Comparison of ENCODE assay signal across 19 cellular contexts in the genomic region with DNA sequence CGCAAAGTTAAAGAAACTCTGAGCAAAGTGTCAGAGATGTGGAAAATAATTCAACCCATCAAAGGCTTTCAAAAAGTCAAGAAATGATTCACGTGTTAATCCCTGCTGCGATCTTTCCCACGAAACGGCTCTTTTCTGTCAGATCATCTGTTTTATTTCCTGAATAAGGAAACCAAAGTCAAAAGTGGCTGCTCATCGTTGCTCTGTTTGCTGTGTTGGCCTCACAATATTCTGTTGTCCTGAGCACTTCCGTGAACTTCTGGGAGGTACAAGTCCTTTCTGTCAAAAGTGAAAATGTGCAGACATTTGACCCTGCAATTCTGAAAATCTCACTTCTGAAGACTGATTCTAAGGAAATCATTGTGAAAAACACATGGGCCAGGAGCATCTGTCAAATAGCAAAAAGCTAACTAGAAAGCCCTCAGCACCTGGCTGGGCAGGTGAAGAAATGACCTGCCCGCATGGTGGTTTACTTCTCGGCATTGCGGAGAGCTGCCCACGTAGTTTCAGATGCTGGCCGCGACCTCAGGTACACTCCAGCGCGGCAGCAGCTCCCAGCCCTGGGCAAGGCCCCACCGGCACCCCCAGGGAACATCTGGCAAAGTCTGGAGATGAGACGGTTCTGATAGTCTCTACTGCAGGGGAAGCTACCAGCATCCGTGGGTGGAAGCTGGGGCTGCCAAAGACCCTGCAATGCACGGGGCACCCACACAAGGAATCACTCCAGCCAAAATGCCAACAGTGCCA. TPM values are rescaled to one million over a fixed set of nuclear protein-coding genes. Genes with fewer than 3 reads are reported as not detected.
DNase-seq lines count a peak whose midpoint lies in the region; ATAC-seq and TF ChIP-seq lines count a peak whose summit lies in the region.
"Had no signal": no experiment of that assay in that cellular context is flagged by ENCODE, and none has a peak within 500 bp of the region (broad histone marks: within the 10 kb centered on the region; RNA-seq: fewer than 3 reads in every experiment).

No MANE protein-coding gene starts in this region.

- CTCF ChIA-PET in T-cell (lab: Charles Lee) = no interaction called here

- H3K4me3 Mint-ChIP-seq in activated naive CD8-positive, alpha-beta T cell = peak overlapping the region; percentile 36
- no peak overlapping the region for H3K4me3 Mint-ChIP-seq in activated naive CD8-positive, alpha-beta T cell treated with anti-CD3 and anti-CD28 coated beads for 36 hours
- peak overlapping the region; percentile 37 to 68 (median 64) for H3K4me3 Mint-ChIP-seq in T-cell

- H3K9me3 ChIP-seq in stomach = no peaks in the 10 kb centered on the region
- H3K9me3 ChIP-seq: gastrocnemius medialis, MG63, ovary, sigmoid colon had no signal

- no peak overlapping the region for H3K27ac ChIP-seq in stomach
- H3K27ac ChIP-seq: gastrocnemius medialis, ovary, RWPE1, sigmoid colon had no signal

- WGBS in stomach, 5 donors = 77 to 85% (median 84%) methylated on average over 19 of the region's 19 CpGs

- no peaks in the 10 kb centered on the region for H3K27me3 Mint-ChIP-seq in activated naive CD8-positive, alpha-beta T cell
- H3K27me3 Mint-ChIP-seq in activated naive CD8-positive, alpha-beta T cell treated with anti-CD3 and anti-CD28 coated beads for 36 hours = no peaks in the 10 kb centered on the region
- peaks cover 3 to 6% of the 10 kb centered on the region in 2 donors for H3K27me3 Mint-ChIP-seq in T-cell

- peak overlapping the region; percentile 42 for H3K27ac Mint-ChIP-seq in activated naive CD8-positive, alpha-beta T cell
- H3K27ac Mint-ChIP-seq in activated naive CD8-positive, alpha-beta T cell treated with anti-CD3 and anti-CD28 coated beads for 36 hours = no peak overlapping the region
- H3K27ac Mint-ChIP-seq in T-cell = peak overlapping the region; percentile 48 to 58

- POLR2A ChIA-PET in T-cell (lab: Charles Lee) = no interaction called here

- H3K4me3 ChIP-seq in stomach = no peak overlapping the region
- H3K4me3 ChIP-seq: gastrocnemius medialis, MG63, ovary, sigmoid colon had no signal

- no peak for TF ChIP-seq EP300 in stomach (IDR thresholded peaks at IDR 0.05)

- peaks cover 11% of the 10 kb centered on the region for H3K4me1 Mint-ChIP-seq in activated naive CD8-positive, alpha-beta T cell (ENCODE audit: low read depth)
- H3K4me1 Mint-ChIP-seq in activated naive CD8-positive, alpha-beta T cell treated with anti-CD3 and anti-CD28 coated beads for 36 hours = peaks cover 5% of the 10 kb centered on the region
- peaks cover 8 to 22% (median 17%) of the 10 kb centered on the region in 3 donors for H3K4me1 Mint-ChIP-seq in T-cell

- no peak for ATAC-seq in T-cell (replicated peaks in 1 of 4)
- ATAC-seq in GM18867 (IDR thresholded peaks at IDR 0.05; ENCODE audit: unreplicated experiment) = no peak
- ATAC-seq: gastrocnemius medialis had no signal

- no peaks in the 10 kb centered on the region for H3K36me3 ChIP-seq in stomach
- H3K36me3 ChIP-seq: gastrocnemius medialis, MG63, ovary, sigmoid colon had no signal

- no peaks in the 10 kb centered on the region for H3K36me3 Mint-ChIP-seq in activated naive CD8-positive, alpha-beta T cell
- H3K36me3 Mint-ChIP-seq in activated naive CD8-positive, alpha-beta T cell treated with anti-CD3 and anti-CD28 coated beads for 36 hours = no peaks in the 10 kb centered on the region
- no peaks in the 10 kb centered on the region for H3K36me3 Mint-ChIP-seq in T-cell

- no peaks in the 10 kb centered on the region for H3K4me1 ChIP-seq in stomach
- H3K4me1 ChIP-seq: gastrocnemius medialis, sigmoid colon had no signal

- TF ChIP-seq CTCF in stomach (IDR thresholded peaks at IDR 0.05) = no peak

- TF ChIP-seq POLR2A in stomach (IDR thresholded peaks at IDR 0.05) = no peak

- no peak for DNase-seq in activated naive CD8-positive, alpha-beta T cell treated with anti-CD3 and anti-CD28 coated beads for 36 hours
- DNase-seq in T-cell (peak in 1 of 34 experiments; percentile 3), iPS-NIHi11 (ENCODE audit: low spot score) (peak; percentile 2), stomach (peak; percentile 17), OCI-M2 (lab: John Stamatoyannopoulos, UW; ENCODE audit: unreplicated experiment) (no peak), kidney glomerular epithelial cell (lab: John Stamatoyannopoulos, UW) (no peak)
- DNase-seq: COR-L47; EL; GOT3; MG63; NCI-H1930; NCI-H510A; stimulated activated CD4-positive, alpha-beta T cell treated with anti-CD3 and anti-CD28 coated beads, Interleukin-1b, Interleukin-23, amount 100 ng/mL, for 48 hours had no signal

- no peaks in the 10 kb centered on the region for H3K9me3 Mint-ChIP-seq in activated naive CD8-positive, alpha-beta T cell (ENCODE audit: low read depth)
- no peaks in the 10 kb centered on the region for H3K9me3 Mint-ChIP-seq in activated naive CD8-positive, alpha-beta T cell treated with anti-CD3 and anti-CD28 coated beads for 36 hours
- H3K9me3 Mint-ChIP-seq in T-cell = no peaks in the 10 kb centered on the region

- intact Hi-C loops in stomach (cut with DNase I; ENCODE audit: low total_unique reads) = no loop called here

- peaks cover 0 to 16% (median 4%) of the 10 kb centered on the region in 3 donors for H3K27me3 ChIP-seq in stomach
- H3K27me3 ChIP-seq: gastrocnemius medialis, MG63, ovary, sigmoid colon had no signal

RNA-seq across cellular contexts. Expression of a gene that starts 31.9 kb away (rescaled TPM):
- 1 to 10 TPM in 1 of 2 experiments, under 1 TPM in 1; 0.64 to 1.3 TPM for total RNA-seq in activated naive CD8-positive, alpha-beta T cell treated with anti-CD3 and anti-CD28 coated beads for 36 hours
- 1 to 10 TPM; 1.3 to 2.6 (median 1.8) TPM for total RNA-seq in T-cell
- 100 to 1,000 TPM in 1 of 5 donors, 10 to 100 TPM in 4; 11.7 to 117 (median 28.8) TPM for total RNA-seq in stomach
- polyA plus RNA-seq in stomach = 10 to 100 TPM in 2 of 3 donors, 1 to 10 TPM in 1; 6.3 to 40.1 (median 14.0) TPM

Comparison
In these comparisons a context has a peak if more than half of its experiments do, and no peak if none do; other contexts are left out.
1. DNase-seq: peak in iPS-NIHi11 (single experiment) and stomach (single experiment); none in activated naive CD8-positive, alpha-beta T cell treated with anti-CD3 and anti-CD28 coated beads for 36 hours (single experiment), OCI-M2 (single experiment) and kidney glomerular epithelial cell (single experiment).